Comparison of ENCODE assay signal across 1 cellular context in genomic region chr1:156623946-156624813, GRCh38.
A peak's percentile ranks its signal among the peaks of the same experiment; 100 is the strongest.
TF ChIP-seq lines count a peak whose summit lies in the region.

No MANE protein-coding gene starts in this region.

TF ChIP-seq in K562, 482 proteins besides CTCF, POLR2A, EP300 and RAD21 (continued from another document):
- TF ChIP-seq ZBTB2 (IDR thresholded peaks at IDR 0.05), result peak; percentile 42; the same call in 1 of the 2 replicates
- 0 out of 2 replicates have a peak, but pooled peaks have one; percentile 12 for TF ChIP-seq GMEB1 (CRISPR knock-in tag; IDR thresholded peaks at IDR 0.05)
- no peak for TF ChIP-seq PHB (CRISPR knock-in tag; IDR thresholded peaks at IDR 0.05)
- no peak for TF ChIP-seq ILF3 (IDR thresholded peaks at IDR 0.05; ENCODE audit: borderline replicate concordance)
- peak; percentile 30; the same call in 1 of the 2 replicates for TF ChIP-seq VEZF1 (CRISPR knock-in tag; IDR thresholded peaks at IDR 0.05)
- 0 out of 4 replicates have a peak, but pooled peaks of 1 of the 2 experiments have one; percentile 46 for TF ChIP-seq MNT (conservative IDR thresholded peaks at IDR 0.05)
- no peak for TF ChIP-seq RFX7 (CRISPR knock-in tag; IDR thresholded peaks at IDR 0.05)
- TF ChIP-seq KDM1A (IDR thresholded peaks at IDR 0.05), result no peak
